19 cellular contexts compared by ENCODE assay signal in the genomic region with DNA sequence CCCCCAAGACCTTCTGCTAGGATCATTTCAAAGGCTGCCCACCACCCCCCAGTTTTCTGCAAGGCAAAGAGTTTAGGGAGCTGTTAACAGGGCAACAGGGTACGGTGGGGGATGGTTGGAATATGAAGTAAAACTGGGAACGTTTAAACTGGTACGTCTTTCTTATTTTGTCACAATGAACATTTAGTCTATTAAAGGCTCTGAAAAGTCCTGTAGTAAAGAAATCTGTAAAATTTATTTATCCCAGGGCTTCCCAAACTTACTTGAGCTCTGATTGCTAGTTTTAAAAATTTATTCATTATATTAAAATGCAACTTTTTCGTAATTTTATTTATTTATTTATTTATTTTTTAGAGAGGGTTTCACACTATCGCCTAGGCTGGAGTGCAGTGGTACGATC.
A peak's percentile ranks its signal among the peaks of the same experiment; 100 is the strongest.
DNase-seq lines count a peak whose midpoint lies in the region; ATAC-seq and TF ChIP-seq lines count a peak whose summit lies in the region.
"Had no signal": no experiment of that assay in that cellular context is flagged by ENCODE, and none has a peak within 500 bp of the region (broad histone marks: within the 10 kb centered on the region; RNA-seq: fewer than 3 reads in every experiment).

No MANE protein-coding gene starts in this region.

- peaks cover 74% of the 10 kb centered on the region for H3K36me3 ChIP-seq in CD4-positive, CD25-positive, alpha-beta regulatory T cell (ENCODE audit: control insufficient read depth, insufficient read depth, low read length)
- H3K36me3 ChIP-seq in CD4-positive, alpha-beta memory T cell (ENCODE audit: insufficient read depth, low read length): peaks cover 41% of the 10 kb centered on the region
- H3K36me3 ChIP-seq: neural progenitor cell had no signal

- CTCF ChIA-PET in CD4-positive, alpha-beta memory T cell (lab: Charles Lee; ENCODE audit: partially characterized antibody): interaction anchor here (1.1 to 2.1 kb wide), 3 partner anchors 11 to 202 kb away, joined by 3 to 10 read pairs (median 5); no protein-coding TSS in a partner anchor
- CTCF ChIA-PET in activated CD8-positive, alpha-beta T cell treated with anti-CD3 and anti-CD28 coated beads for 36 hours (lab: Charles Lee): interaction anchor here (0.8 to 1.6 kb wide), 2 partner anchors 11 to 12 kb away, joined by 4 to 7 read pairs; no protein-coding TSS in a partner anchor

- H3K4me1 Mint-ChIP-seq in CD4-positive, CD25-positive, alpha-beta regulatory T cell: peaks cover 15 to 66% (median 44%) of the 10 kb centered on the region in 4 donors
- peaks cover 34 to 65% (median 50%) of the 10 kb centered on the region in 4 donors for H3K4me1 Mint-ChIP-seq in CD4-positive, alpha-beta memory T cell
- peaks cover 70% of the 10 kb centered on the region for H3K4me1 Mint-ChIP-seq in activated CD8-positive, alpha-beta T cell treated with anti-CD3 and anti-CD28 coated beads for 36 hours (ENCODE audit: low read depth)
- peaks cover 7% of the 10 kb centered on the region for H3K4me1 Mint-ChIP-seq in glutamatergic neuron (ENCODE audit: low read depth, unreplicated experiment)

- H3K4me3 ChIP-seq in CD4-positive, CD25-positive, alpha-beta regulatory T cell (ENCODE audit: low read depth, low read length): no peak overlapping the region
- no peak overlapping the region for H3K4me3 ChIP-seq in CD4-positive, alpha-beta memory T cell (ENCODE audit: low read length in 2 of 2)
- H3K4me3 ChIP-seq: neural progenitor cell, prostate gland, upper lobe of left lung had no signal

- peak overlapping the region; percentile 93 to 94 (median 93) for H3K27ac Mint-ChIP-seq in CD4-positive, CD25-positive, alpha-beta regulatory T cell
- peak overlapping the region; percentile 72 to 100 (median 95) for H3K27ac Mint-ChIP-seq in CD4-positive, alpha-beta memory T cell
- peak overlapping the region; percentile 99 for H3K27ac Mint-ChIP-seq in activated CD8-positive, alpha-beta T cell treated with anti-CD3 and anti-CD28 coated beads for 36 hours
- peak overlapping the region; percentile 1 for H3K27ac Mint-ChIP-seq in glutamatergic neuron (ENCODE audit: unreplicated experiment)

- DNase-seq in CD4-positive, CD25-positive, alpha-beta regulatory T cell: no peak
- DNase-seq in CD4-positive, alpha-beta memory T cell: no peak
- no peak for DNase-seq in activated CD8-positive, alpha-beta T cell treated with anti-CD3 and anti-CD28 coated beads for 36 hours
- DNase-seq in glutamatergic neuron: no peak
- no peak for DNase-seq in NCI-H345 (lab: John Stamatoyannopoulos, UW)
- no peak for DNase-seq in NCI-H1092 (lab: John Stamatoyannopoulos, UW)
- DNase-seq: activated gamma-delta T cell treated with Interleukin-2 at 50 U/mL for 16 hours; AML-193; effector memory CD4-positive, alpha-beta T cell; midbrain; NCI-H1930; OCI-M1; SHP77; upper lobe of left lung had no signal

- no peak for TF ChIP-seq CTCF in activated CD8-positive, alpha-beta T cell treated with anti-CD3 and anti-CD28 coated beads for 36 hours (IDR thresholded peaks at IDR 0.05)
- TF ChIP-seq CTCF in glutamatergic neuron (IDR thresholded peaks at IDR 0.05; ENCODE audit: partially characterized antibody, unreplicated experiment): no peak

- H3K9me3 ChIP-seq in CD4-positive, CD25-positive, alpha-beta regulatory T cell (ENCODE audit: control insufficient read depth in 2 of 2, low read length in 2 of 2): no peaks in the 10 kb centered on the region
- H3K9me3 ChIP-seq in CD4-positive, alpha-beta memory T cell (ENCODE audit: control insufficient read depth in 1 of 2, low read length in 2 of 2): no peaks in the 10 kb centered on the region
- H3K9me3 ChIP-seq: prostate gland, upper lobe of left lung had no signal

- intact Hi-C loops in CD4-positive, alpha-beta memory T cell (cut with micrococcal nuclease): no loop called here
- intact Hi-C loops in activated CD8-positive, alpha-beta T cell treated with anti-CD3 and anti-CD28 coated beads for 36 hours (cut with micrococcal nuclease): no loop called here

- ATAC-seq in CD4-positive, CD25-positive, alpha-beta regulatory T cell (ENCODE audit: low read depth in 2 of 2): no peak
- ATAC-seq in activated CD8-positive, alpha-beta T cell treated with anti-CD3 and anti-CD28 coated beads for 36 hours: no peak
- ATAC-seq in HG02642 (IDR thresholded peaks at IDR 0.05; ENCODE audit: poor library complexity, unreplicated experiment): no peak

- H3K27me3 Mint-ChIP-seq in CD4-positive, CD25-positive, alpha-beta regulatory T cell: no peaks in the 10 kb centered on the region
- H3K27me3 Mint-ChIP-seq in CD4-positive, alpha-beta memory T cell: no peaks in the 10 kb centered on the region
- H3K27me3 Mint-ChIP-seq in activated CD8-positive, alpha-beta T cell treated with anti-CD3 and anti-CD28 coated beads for 36 hours: no peaks in the 10 kb centered on the region
- H3K27me3 Mint-ChIP-seq in glutamatergic neuron (ENCODE audit: unreplicated experiment): peaks cover 2% of the 10 kb centered on the region

- H3K36me3 Mint-ChIP-seq in CD4-positive, CD25-positive, alpha-beta regulatory T cell: peaks cover 50% of the 10 kb centered on the region
- peaks cover 58 to 79% of the 10 kb centered on the region in 2 donors for H3K36me3 Mint-ChIP-seq in CD4-positive, alpha-beta memory T cell
- peaks cover 91% of the 10 kb centered on the region for H3K36me3 Mint-ChIP-seq in activated CD8-positive, alpha-beta T cell treated with anti-CD3 and anti-CD28 coated beads for 36 hours (ENCODE audit: low read depth)
- H3K36me3 Mint-ChIP-seq in glutamatergic neuron (ENCODE audit: unreplicated experiment): no peaks in the 10 kb centered on the region

- peaks cover 0 to 3% (median 0%) of the 10 kb centered on the region in 7 donors for H3K9me3 Mint-ChIP-seq in CD4-positive, CD25-positive, alpha-beta regulatory T cell
- H3K9me3 Mint-ChIP-seq in CD4-positive, alpha-beta memory T cell: peaks cover 0 to 2% (median 0%) of the 10 kb centered on the region in 8 donors
- peaks cover 4% of the 10 kb centered on the region for H3K9me3 Mint-ChIP-seq in activated CD8-positive, alpha-beta T cell treated with anti-CD3 and anti-CD28 coated beads for 36 hours
- no peaks in the 10 kb centered on the region for H3K9me3 Mint-ChIP-seq in glutamatergic neuron (ENCODE audit: unreplicated experiment)
- H3K9me3 Mint-ChIP-seq: neural progenitor cell had no signal

- POLR2A ChIA-PET in CD4-positive, alpha-beta memory T cell (lab: Charles Lee; ENCODE audit: partially characterized antibody): interaction anchor here (0.8 to 2.6 kb wide), 7 partner anchors 9 to 109 kb away, joined by 3 to 17 read pairs (median 4); a partner anchor contains a TSS
- POLR2A ChIA-PET in activated CD8-positive, alpha-beta T cell treated with anti-CD3 and anti-CD28 coated beads for 36 hours (lab: Charles Lee): interaction anchor here (1.2 to 2.4 kb wide), 3 partner anchors 9 to 53 kb away, joined by 3 to 9 read pairs (median 3); no protein-coding TSS in a partner anchor

- H3K27ac ChIP-seq in CD4-positive, CD25-positive, alpha-beta regulatory T cell (ENCODE audit: insufficient read depth, low read length, poor library complexity, severe bottlenecking): peak overlapping the region; percentile 99
- H3K27ac ChIP-seq in CD4-positive, alpha-beta memory T cell (ENCODE audit: low read depth, low read length): no peak overlapping the region
- H3K27ac ChIP-seq: KMS-11, neural progenitor cell, prostate gland, VCaP had no signal

- H3K4me3 Mint-ChIP-seq in CD4-positive, CD25-positive, alpha-beta regulatory T cell: peak overlapping the region in 2 of 4 donors; percentile 74 to 82
- H3K4me3 Mint-ChIP-seq in CD4-positive, alpha-beta memory T cell: peak overlapping the region in 3 of 8 donors; percentile 4 to 52 (median 10)
- no peak overlapping the region for H3K4me3 Mint-ChIP-seq in activated CD8-positive, alpha-beta T cell treated with anti-CD3 and anti-CD28 coated beads for 36 hours
- no peak overlapping the region for H3K4me3 Mint-ChIP-seq in glutamatergic neuron (ENCODE audit: unreplicated experiment)
- H3K4me3 Mint-ChIP-seq: neural progenitor cell had no signal

- peaks cover 38% of the 10 kb centered on the region for H3K4me1 ChIP-seq in CD4-positive, CD25-positive, alpha-beta regulatory T cell (ENCODE audit: control insufficient read depth, insufficient read depth, low read length, poor library complexity, severe bottlenecking)
- peaks cover 49% of the 10 kb centered on the region for H3K4me1 ChIP-seq in CD4-positive, alpha-beta memory T cell (ENCODE audit: insufficient read depth, low read length)
- H3K4me1 ChIP-seq: neural progenitor cell, prostate gland had no signal

- H3K27me3 ChIP-seq in CD4-positive, CD25-positive, alpha-beta regulatory T cell (ENCODE audit: control insufficient read depth, insufficient read depth, low read length): no peaks in the 10 kb centered on the region
- no peaks in the 10 kb centered on the region for H3K27me3 ChIP-seq in CD4-positive, alpha-beta memory T cell (ENCODE audit: insufficient read depth, low read length)
- H3K27me3 ChIP-seq: neural progenitor cell, upper lobe of left lung had no signal

Comparison
In these comparisons a context has a peak if more than half of its experiments do, and no peak if none do; other contexts are left out.
1. H3K27ac Mint-ChIP-seq: peak in every context shown above with its lines; median percentile 99 in activated CD8-positive, alpha-beta T cell treated with anti-CD3 and anti-CD28 coated beads for 36 hours; 95 in CD4-positive, alpha-beta memory T cell; 93 in CD4-positive, CD25-positive, alpha-beta regulatory T cell; 1 in glutamatergic neuron.